In the genomic region with DNA sequence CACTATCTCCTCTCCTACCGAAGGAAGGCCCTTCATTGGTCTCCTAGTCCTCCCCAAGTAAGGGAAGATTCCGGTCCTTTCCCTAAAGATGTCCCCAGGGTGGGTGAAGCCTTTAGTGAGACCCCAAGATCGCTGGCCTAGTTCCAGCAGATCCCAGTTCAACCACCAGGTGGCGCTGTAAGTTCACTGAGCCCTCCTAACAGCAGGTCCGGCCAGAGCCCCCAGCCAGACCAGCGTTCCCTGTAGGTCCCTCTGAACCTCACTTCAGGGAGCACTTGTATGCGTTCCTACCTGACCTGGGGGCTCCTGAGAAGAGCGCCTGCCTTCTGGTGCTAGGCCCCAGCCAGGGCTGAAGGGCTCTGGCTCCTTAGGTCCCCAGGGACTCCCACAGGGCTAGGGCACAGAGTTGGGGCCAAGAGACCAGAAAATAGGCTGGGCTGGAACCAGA, we compare ENCODE assay signal across 8 cellular contexts. TPM values are rescaled to one million over a fixed set of nuclear protein-coding genes. Genes with fewer than 3 reads are reported as not detected.
DNase-seq lines count a peak whose midpoint lies in the region; ATAC-seq and TF ChIP-seq lines count a peak whose summit lies in the region.

No MANE protein-coding gene starts in this region.

- peaks cover 2 to 5% (median 3%) of the 10 kb centered on the region in 4 donors for H3K4me1 Mint-ChIP-seq in naive thymus-derived CD8-positive, alpha-beta T cell
- peaks cover 3 to 7% of the 10 kb centered on the region in 2 donors for H3K4me1 Mint-ChIP-seq in stimulated activated naive B cell treated with anti-CD40 and anti-IgM and Interleukin-4, amounts not matched to agents 10 μg/mL and 1 μg/mL and 100 μg/mL, for 72 hours

- H3K36me3 ChIP-seq in GM06990 (ENCODE audit: control insufficient read depth, insufficient read depth, low read length), result no peaks in the 10 kb centered on the region

- POLR2A ChIA-PET in naive thymus-derived CD8-positive, alpha-beta T cell (lab: Charles Lee), result no interaction called here

- peaks cover 0 to 5% (median 4%) of the 10 kb centered on the region in 5 donors for H3K27me3 Mint-ChIP-seq in naive thymus-derived CD8-positive, alpha-beta T cell
- peaks cover 0 to 9% of the 10 kb centered on the region in 2 donors for H3K27me3 Mint-ChIP-seq in stimulated activated naive B cell treated with anti-CD40 and anti-IgM and Interleukin-4, amounts not matched to agents 10 μg/mL and 1 μg/mL and 100 μg/mL, for 72 hours

- no peaks in the 10 kb centered on the region for H3K27me3 ChIP-seq in GM06990 (replicated peaks; ENCODE audit: control insufficient read depth, insufficient read depth, low read length)

- ATAC-seq in HG02973 (IDR thresholded peaks at IDR 0.05; ENCODE audit: unreplicated experiment) (peak; percentile 65), HG03571 (IDR thresholded peaks at IDR 0.05; ENCODE audit: unreplicated experiment) (no peak)
- ATAC-seq in naive thymus-derived CD8-positive, alpha-beta T cell, result peak; percentile 39 to 44
- peak; percentile 77 to 85 for ATAC-seq in stimulated activated naive B cell treated with anti-CD40 and anti-IgM and Interleukin-4, amounts not matched to agents 10 μg/mL and 1 μg/mL and 100 μg/mL, for 72 hours (replicated peaks)

- H3K27ac Mint-ChIP-seq in naive thymus-derived CD8-positive, alpha-beta T cell, result no peak overlapping the region
- no peak overlapping the region for H3K27ac Mint-ChIP-seq in stimulated activated naive B cell treated with anti-CD40 and anti-IgM and Interleukin-4, amounts not matched to agents 10 μg/mL and 1 μg/mL and 100 μg/mL, for 72 hours

- H3K4me3 Mint-ChIP-seq in naive thymus-derived CD8-positive, alpha-beta T cell, result no peak overlapping the region
- no peak overlapping the region for H3K4me3 Mint-ChIP-seq in stimulated activated naive B cell treated with anti-CD40 and anti-IgM and Interleukin-4, amounts not matched to agents 10 μg/mL and 1 μg/mL and 100 μg/mL, for 72 hours

- H3K9me3 Mint-ChIP-seq in naive thymus-derived CD8-positive, alpha-beta T cell, result no peaks in the 10 kb centered on the region
- no peaks in the 10 kb centered on the region for H3K9me3 Mint-ChIP-seq in stimulated activated naive B cell treated with anti-CD40 and anti-IgM and Interleukin-4, amounts not matched to agents 10 μg/mL and 1 μg/mL and 100 μg/mL, for 72 hours

- H3K4me3 ChIP-seq in GM06990 (replicated peaks; ENCODE audit: low read depth, low read length) (no peak overlapping the region), epithelial cell of proximal tubule (ENCODE audit: low read depth, low read length) (no peak overlapping the region)

- peak; percentile 93 for TF ChIP-seq CTCF in GM06990 (IDR thresholded peaks at IDR 0.05; ENCODE audit: insufficient read depth, low read length, poor library complexity, severe bottlenecking)
- peak; percentile 94 for TF ChIP-seq CTCF in epithelial cell of proximal tubule (conservative IDR thresholded peaks at IDR 0.05; ENCODE audit: low read depth, low read length)

- DNase-seq in GM06990 (ENCODE audit: extremely low read depth, insufficient read length), result peak; percentile 24
- DNase-seq in NCI-H748 treated with DMSO at 0.1 percent for 48 hours (lab: John Stamatoyannopoulos, UW), result peak; percentile 22
- peak; percentile 17 for DNase-seq in activated CD8-positive, alpha-beta memory T cell treated with anti-CD3 and anti-CD28 coated beads, Interleukin-2, amount 50 U/mL, for 1 hour (ENCODE audit: extremely low read depth)
- DNase-seq in epithelial cell of proximal tubule (ENCODE audit: low read depth), result no peak
- peak; percentile 32 to 79 (median 54) for DNase-seq in naive thymus-derived CD8-positive, alpha-beta T cell
- DNase-seq in stimulated activated naive B cell treated with anti-CD40 and anti-IgM and Interleukin-4, amounts not matched to agents 10 μg/mL and 1 μg/mL and 100 μg/mL, for 72 hours, result peak; percentile 57

- no peaks in the 10 kb centered on the region for H3K36me3 Mint-ChIP-seq in naive thymus-derived CD8-positive, alpha-beta T cell
- H3K36me3 Mint-ChIP-seq in stimulated activated naive B cell treated with anti-CD40 and anti-IgM and Interleukin-4, amounts not matched to agents 10 μg/mL and 1 μg/mL and 100 μg/mL, for 72 hours, result no peaks in the 10 kb centered on the region

RNA-seq across cellular contexts. Expression of a gene that starts 38.1 kb away (rescaled TPM):
- not detected in 2 replicates for total RNA-seq in epithelial cell of proximal tubule
- not detected for total RNA-seq in naive thymus-derived CD8-positive, alpha-beta T cell
- not detected for polyA plus RNA-seq in naive thymus-derived CD8-positive, alpha-beta T cell

RNA-seq across cellular contexts. Expression of a gene that starts 56.8 kb away (rescaled TPM):
- 0.92 and 1.6 TPM in 2 replicates for total RNA-seq in epithelial cell of proximal tubule
- total RNA-seq in naive thymus-derived CD8-positive, alpha-beta T cell, result 10 to 100 TPM; 57.6 to 58.1 TPM
- 1 to 10 TPM; 2.2 to 4.4 (median 3.5) TPM for polyA plus RNA-seq in naive thymus-derived CD8-positive, alpha-beta T cell

Comparison
In these comparisons a context has a peak if more than half of its experiments do, and no peak if none do; other contexts are left out.
1. RNA of a gene that starts 56.8 kb away (total RNA-seq): 57.6 to 58.1 TPM in naive thymus-derived CD8-positive, alpha-beta T cell; 0.92 to 1.6 TPM in epithelial cell of proximal tubule; every median in the first group is over 10 times any median in the second.